ENCODE assay signal across 22 cellular contexts in genomic region chr2:8257502-8257901, GRCh38.
"Had no signal": no experiment of that assay in that cellular context is flagged by ENCODE, and none has a peak within 500 bp of the region (broad histone marks: within the 10 kb centered on the region; RNA-seq: fewer than 3 reads in every experiment).

No MANE protein-coding gene starts in this region.

- DNase-seq: effector memory CD8-positive, alpha-beta T cell; erythroblast; foreskin keratinocyte; head of caudate nucleus; mammary epithelial cell; mucosa of descending colon; naive thymus-derived CD8-positive, alpha-beta T cell; posterior cingulate gyrus; spleen; stimulated activated CD4-positive, alpha-beta T cell treated with anti-CD3 and anti-CD28 coated beads, Interleukin-15, amount 100 ng/mL, for 24 hours; stimulated activated CD4-positive, alpha-beta T cell treated with anti-CD3 and anti-CD28 coated beads, Interleukin-1b, Interleukin-23, amount 100 ng/mL, for 48 hours; stimulated activated CD4-positive, alpha-beta T cell treated with anti-CD3 and anti-CD28 coated beads, Interleukin-4, amount 100 ng/mL, for 24 hours; stimulated activated naive CD8-positive, alpha-beta T cell treated with anti-CD3 and anti-CD28 coated beads, Interleukin-15, amount 100 ng/mL, for 72 hours; testis; upper lobe of right lung had no signal

- H3K9me3 Mint-ChIP-seq: effector memory CD8-positive, alpha-beta T cell; naive thymus-derived CD8-positive, alpha-beta T cell; stimulated activated memory B cell treated with anti-CD40 and anti-IgM and Interleukin-4, amounts not matched to agents 10 μg/mL and 1 μg/mL and 100 μg/mL, for 72 hours; stimulated activated naive CD8-positive, alpha-beta T cell treated with anti-CD3 and anti-CD28 coated beads, Interleukin-15, amount 100 ng/mL, for 72 hours had no signal

- H3K36me3 ChIP-seq: spleen, tibial nerve, upper lobe of right lung, vagina had no signal

- H3K36me3 Mint-ChIP-seq: naive thymus-derived CD8-positive, alpha-beta T cell; stimulated activated memory B cell treated with anti-CD40 and anti-IgM and Interleukin-4, amounts not matched to agents 10 μg/mL and 1 μg/mL and 100 μg/mL, for 72 hours had no signal

- H3K27ac ChIP-seq: foreskin keratinocyte, hepatocyte, spleen, testis, tibial nerve, upper lobe of right lung, vagina had no signal

- H2AFZ ChIP-seq: hepatocyte had no signal

- H3K9me3 ChIP-seq: mucosa of descending colon, spleen, testis, tibial nerve, upper lobe of right lung, vagina had no signal

- H3K27me3 ChIP-seq: foreskin keratinocyte, hepatocyte, testis, tibial nerve, upper lobe of right lung, vagina had no signal

- H3K27me3 Mint-ChIP-seq: effector memory CD8-positive, alpha-beta T cell had no signal

- ATAC-seq: effector memory CD8-positive, alpha-beta T cell; foreskin keratinocyte; naive thymus-derived CD8-positive, alpha-beta T cell; sciatic nerve; stimulated activated memory B cell treated with anti-CD40 and anti-IgM and Interleukin-4, amounts not matched to agents 10 μg/mL and 1 μg/mL and 100 μg/mL, for 72 hours; stimulated activated naive CD8-positive, alpha-beta T cell treated with anti-CD3 and anti-CD28 coated beads, Interleukin-15, amount 100 ng/mL, for 72 hours; upper lobe of right lung had no signal

- H3K79me2 ChIP-seq: hepatocyte had no signal

- H3K4me1 Mint-ChIP-seq: stimulated activated memory B cell treated with anti-CD40 and anti-IgM and Interleukin-4, amounts not matched to agents 10 μg/mL and 1 μg/mL and 100 μg/mL, for 72 hours had no signal

- H3K4me1 ChIP-seq: foreskin keratinocyte, spleen, testis, upper lobe of right lung, vagina had no signal

- H3K4me3 Mint-ChIP-seq: effector memory CD8-positive, alpha-beta T cell; naive thymus-derived CD8-positive, alpha-beta T cell; stimulated activated memory B cell treated with anti-CD40 and anti-IgM and Interleukin-4, amounts not matched to agents 10 μg/mL and 1 μg/mL and 100 μg/mL, for 72 hours; stimulated activated naive CD8-positive, alpha-beta T cell treated with anti-CD3 and anti-CD28 coated beads, Interleukin-15, amount 100 ng/mL, for 72 hours had no signal

- H3K4me3 ChIP-seq: hepatocyte, mucosa of descending colon, spleen, testis, tibial nerve, upper lobe of right lung, vagina had no signal

- FAIRE-seq: endothelial cell of umbilical vein, islet of Langerhans had no signal

- H3K27ac Mint-ChIP-seq: effector memory CD8-positive, alpha-beta T cell; naive thymus-derived CD8-positive, alpha-beta T cell; stimulated activated memory B cell treated with anti-CD40 and anti-IgM and Interleukin-4, amounts not matched to agents 10 μg/mL and 1 μg/mL and 100 μg/mL, for 72 hours; stimulated activated naive CD8-positive, alpha-beta T cell treated with anti-CD3 and anti-CD28 coated beads, Interleukin-15, amount 100 ng/mL, for 72 hours had no signal
